In genomic region chr2:8457620-8458255, GRCh38 we compare ENCODE assay signal across 10 cellular contexts.
DNase-seq lines count a peak whose midpoint lies in the region; ATAC-seq and TF ChIP-seq lines count a peak whose summit lies in the region.
"Had no signal": no experiment of that assay in that cellular context is flagged by ENCODE, and none has a peak within 500 bp of the region (broad histone marks: within the 10 kb centered on the region; RNA-seq: fewer than 3 reads in every experiment).

No MANE protein-coding gene starts in this region.

- H3K27ac Mint-ChIP-seq in T-cell: peak overlapping the region; percentile 89 to 91

- CTCF ChIA-PET in T-cell (lab: Charles Lee): no interaction called here

- DNase-seq in Right ventricle myocardium inferior (ENCODE audit: missing footprints) (peak; percentile 63), left cardiac atrium (no peak), T-cell (peak in 10 of 34 experiments; percentile 8 to 37 (median 26)), islet precursor cell (peak; percentile 29), NCI-H2081 treated with DMSO at 0.1 percent for 48 hours (lab: John Stamatoyannopoulos, UW) (no peak)
- DNase-seq in stimulated activated CD4-positive, alpha-beta T cell treated with anti-CD3 and anti-CD28 coated beads, Interleukin-12 subunit alpha, Interleukin-12 subunit beta, amount 100 ng/mL, for 4 hours: no peak
- DNase-seq: MM.1S had no signal

- intact Hi-C loops in Right ventricle myocardium inferior (cut with DNase I): no loop called here
- intact Hi-C loops in left cardiac atrium (cut with DNase I): no loop called here

- peaks cover 26 to 43% (median 29%) of the 10 kb centered on the region in 3 donors for H3K4me1 Mint-ChIP-seq in T-cell

- no peaks in the 10 kb centered on the region for H3K9me3 Mint-ChIP-seq in T-cell

- POLR2A ChIA-PET in T-cell (lab: Charles Lee): interaction anchor here in 1 of 2 donors (0.7 kb wide), 1 partner anchor 23 kb away, joined by 7 read pairs; no protein-coding TSS in a partner anchor

- no peak for TF ChIP-seq POLR2A in GM18505 (IDR thresholded peaks at IDR 0.05; ENCODE audit: borderline replicate concordance, extremely low read depth, insufficient read depth, insufficient read length)

- H3K4me3 Mint-ChIP-seq in T-cell: peak overlapping the region; percentile 75 to 79 (median 78)

- peaks cover 3 to 23% of the 10 kb centered on the region in 2 donors for H3K27me3 Mint-ChIP-seq in T-cell

- H3K36me3 Mint-ChIP-seq in T-cell: no peaks in the 10 kb centered on the region

- no peak for ATAC-seq in Right ventricle myocardium inferior
- ATAC-seq in left cardiac atrium: no peak
- peak in 2 of 4 experiments; percentile 16 to 29 for ATAC-seq in T-cell (replicated peaks in 1 of 4)
- ATAC-seq in GM18517 (IDR thresholded peaks at IDR 0.05; ENCODE audit: unreplicated experiment): no peak
- ATAC-seq in GM18505 (IDR thresholded peaks at IDR 0.05; ENCODE audit: unreplicated experiment): no peak
- ATAC-seq: gastroesophageal sphincter had no signal

Comparison
In these comparisons a context has a peak if more than half of its experiments do, and no peak if none do; other contexts are left out.
1. DNase-seq: peak in Right ventricle myocardium inferior (single experiment) and islet precursor cell (single experiment); none in left cardiac atrium (single experiment), stimulated activated CD4-positive, alpha-beta T cell treated with anti-CD3 and anti-CD28 coated beads, Interleukin-12 subunit alpha, Interleukin-12 subunit beta, amount 100 ng/mL, for 4 hours (single experiment) and NCI-H2081 treated with DMSO at 0.1 percent for 48 hours (single experiment).